29 cellular contexts compared by ENCODE assay signal in genomic region chr1:151802372-151802771, GRCh38. TPM values are rescaled to one million over a fixed set of nuclear protein-coding genes. Genes with fewer than 3 reads are reported as not detected.
"Had no signal": no experiment of that assay in that cellular context is flagged by ENCODE, and none has a peak within 500 bp of the region (broad histone marks: within the 10 kb centered on the region; RNA-seq: fewer than 3 reads in every experiment).

No MANE protein-coding gene starts in this region.

- H3K9ac ChIP-seq: neural progenitor cell had no signal

- H3K4me1 ChIP-seq: esophagus muscularis mucosa, foreskin keratinocyte, gastroesophageal sphincter, heart left ventricle, left lung, tibial nerve, upper lobe of right lung, uterus had no signal

- H3K27me3 ChIP-seq: neural progenitor cell, ovary, uterus had no signal

- H3K4me2 ChIP-seq: neural progenitor cell had no signal

- H3K9me3 ChIP-seq: esophagus muscularis mucosa, gastroesophageal sphincter, heart left ventricle, left lung, ovary, spleen, thoracic aorta, tibial nerve, upper lobe of right lung, uterus had no signal

- H3K4me3 ChIP-seq: esophagus muscularis mucosa, gastroesophageal sphincter, heart left ventricle, left lung, neural progenitor cell, ovary, skin epidermis, spleen, thoracic aorta, tibial nerve, upper lobe of right lung, uterus had no signal

- H3K27ac ChIP-seq: esophagus muscularis mucosa, foreskin keratinocyte, gastroesophageal sphincter, heart left ventricle, left lung, neural progenitor cell, ovary, skin epidermis, spleen, thoracic aorta, tibial nerve, upper lobe of right lung, uterus had no signal

- ATAC-seq: foreskin keratinocyte; gastroesophageal sphincter; heart left ventricle; left lung; naive thymus-derived CD4-positive, alpha-beta T cell; stimulated activated naive B cell treated with anti-CD40 and anti-IgM and Interleukin-4, amounts not matched to agents 10 μg/mL and 1 μg/mL and 100 μg/mL, for 72 hours; upper lobe of right lung had no signal

- H3K36me3 ChIP-seq: esophagus muscularis mucosa, gastroesophageal sphincter, heart left ventricle, left lung, neural progenitor cell, ovary, spleen, thoracic aorta, upper lobe of right lung, uterus had no signal

- DNase-seq: effector CD8-positive, alpha-beta T cell; foreskin keratinocyte; heart left ventricle; hippocampal formation; left cardiac atrium; left lung; mammary epithelial cell; mesendoderm; midbrain; naive thymus-derived CD4-positive, alpha-beta T cell; nucleus accumbens; ovary; posterior cingulate gyrus; spleen; stimulated activated CD4-positive, alpha-beta T cell treated with anti-CD3 and anti-CD28 coated beads, Interleukin-4, amount 100 ng/mL, for 4 hours; stimulated activated naive B cell treated with anti-CD40 and anti-IgM and Interleukin-4, amounts not matched to agents 10 μg/mL and 1 μg/mL and 100 μg/mL, for 72 hours; upper lobe of right lung; uterus had no signal

RNA-seq across cellular contexts. Expression of gene LINGO4, which starts 2.8 kb away (rescaled TPM):
- total RNA-seq: cerebellum, endothelial cell of umbilical vein, epithelial cell of proximal tubule, esophagus muscularis mucosa, fibroblast of lung, foreskin keratinocyte, gastroesophageal sphincter, kidney epithelial cell, mammary epithelial cell, thoracic aorta, tibial nerve had no signal
- polyA plus RNA-seq: endothelial cell of umbilical vein; fibroblast of lung; foreskin keratinocyte; mammary epithelial cell; naive thymus-derived CD4-positive, alpha-beta T cell; ovary had no signal

RNA-seq across cellular contexts. Expression of gene RORC, which starts 29.2 kb away (rescaled TPM):
- total RNA-seq: endothelial cell of umbilical vein, epithelial cell of proximal tubule, foreskin keratinocyte, thoracic aorta had no signal
- polyA plus RNA-seq: endothelial cell of umbilical vein, fibroblast of lung had no signal

RNA-seq across cellular contexts. Expression of gene C2CD4D, which starts 37.2 kb away (rescaled TPM):
- total RNA-seq: cerebellum, endothelial cell of umbilical vein, esophagus muscularis mucosa, fibroblast of lung, gastroesophageal sphincter, left cardiac atrium, thoracic aorta, uterus had no signal
- polyA plus RNA-seq: endothelial cell of umbilical vein, fibroblast of lung, heart left ventricle had no signal
